ENCODE assay signal across 25 cellular contexts in the genomic region with DNA sequence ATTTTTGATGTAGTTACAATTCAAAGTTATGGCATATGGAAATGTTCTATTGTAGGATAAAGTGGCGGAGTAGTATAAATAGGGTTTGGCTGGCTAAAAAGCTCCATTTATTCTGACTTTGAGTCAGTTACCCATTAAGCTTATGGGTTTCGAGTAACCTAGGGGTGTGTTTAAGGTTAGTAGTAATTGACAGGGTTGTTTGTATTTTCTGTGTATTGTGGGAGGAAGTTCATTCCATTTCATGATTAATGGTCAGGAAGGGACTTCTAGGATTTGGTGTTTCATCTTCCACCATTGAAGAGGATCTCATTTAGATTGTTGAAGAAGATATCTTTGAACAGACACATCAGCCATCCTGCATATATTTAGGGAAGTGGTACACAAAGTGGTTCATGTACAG.
A peak's percentile ranks its signal among the peaks of the same experiment; 100 is the strongest.
DNase-seq lines count a peak whose midpoint lies in the region; ATAC-seq and TF ChIP-seq lines count a peak whose summit lies in the region.
"Had no signal": no experiment of that assay in that cellular context is flagged by ENCODE, and none has a peak within 500 bp of the region (broad histone marks: within the 10 kb centered on the region; RNA-seq: fewer than 3 reads in every experiment).

No MANE protein-coding gene starts in this region.

- ATAC-seq in psoas muscle: no peak
- no peak for ATAC-seq in activated T-cell treated with anti-CD3 and anti-CD28 coated beads, Interleukin-2, amount 50 U/mL, for 72 hours (replicated peaks in 1 of 2)
- ATAC-seq: K562 had no signal

- H3K36me3 Mint-ChIP-seq in Calu3 (ENCODE audit: insufficient read depth, unreplicated experiment) (peaks cover 4% of the 10 kb centered on the region), immature natural killer cell (no peaks in the 10 kb centered on the region)
- no peaks in the 10 kb centered on the region for H3K36me3 Mint-ChIP-seq in activated T-cell treated with anti-CD3 and anti-CD28 coated beads, Interleukin-2, amount 50 U/mL, for 72 hours (ENCODE audit: insufficient read depth in 2 of 2)
- H3K36me3 Mint-ChIP-seq: CD8-positive, alpha-beta memory T cell had no signal

- no peak overlapping the region for H3K27ac ChIP-seq in psoas muscle
- H3K27ac ChIP-seq: Peyer's patch had no signal

- H3K4me1 Mint-ChIP-seq in Calu3 (ENCODE audit: low read depth, unreplicated experiment) (peaks cover 66% of the 10 kb centered on the region), immature natural killer cell (peaks cover 0 to 3% of the 10 kb centered on the region in 2 donors)
- H3K4me1 Mint-ChIP-seq in activated T-cell treated with anti-CD3 and anti-CD28 coated beads, Interleukin-2, amount 50 U/mL, for 72 hours (ENCODE audit: low read depth): no peaks in the 10 kb centered on the region
- H3K4me1 Mint-ChIP-seq: CD8-positive, alpha-beta memory T cell had no signal

- intact Hi-C loops in Calu3 (cut with micrococcal nuclease; ENCODE audit: unreplicated experiment) (loop anchor here (5.0 kb wide), 1 partner anchor 55 kb away; no protein-coding TSS in a partner anchor), psoas muscle (cut with DNase I) (loop anchor here in 1 of 2 donors (10.0 kb wide), 1 partner anchor 173 kb away; no protein-coding TSS in a partner anchor)

- H3K36me3 ChIP-seq in psoas muscle (ENCODE audit: insufficient read depth in 1 of 2, low read depth in 1 of 2): no peaks in the 10 kb centered on the region
- H3K36me3 ChIP-seq: BE2C, Peyer's patch had no signal

- no peaks in the 10 kb centered on the region for H3K27me3 ChIP-seq in psoas muscle (ENCODE audit: insufficient read depth in 3 of 3, low read length in 2 of 3)
- H3K27me3 ChIP-seq: BE2C, Peyer's patch had no signal

- H3K9me3 Mint-ChIP-seq in Calu3 (ENCODE audit: low read depth, unreplicated experiment) (peaks cover 11% of the 10 kb centered on the region), immature natural killer cell (peaks cover 0 to 10% (median 2%) of the 10 kb centered on the region in 6 donors)
- H3K9me3 Mint-ChIP-seq in activated T-cell treated with anti-CD3 and anti-CD28 coated beads, Interleukin-2, amount 50 U/mL, for 72 hours: peaks cover 0 to 2% of the 10 kb centered on the region in 2 donors

- H3K27me3 Mint-ChIP-seq in Calu3 (ENCODE audit: unreplicated experiment) (no peaks in the 10 kb centered on the region), immature natural killer cell (ENCODE audit: low read depth in 3 of 3) (no peaks in the 10 kb centered on the region)
- H3K27me3 Mint-ChIP-seq in activated T-cell treated with anti-CD3 and anti-CD28 coated beads, Interleukin-2, amount 50 U/mL, for 72 hours (ENCODE audit: low read depth): peaks cover 11% of the 10 kb centered on the region

- WGBS in psoas muscle, 3 donors: 94 to 96% (median 95%) methylated on average over 2 of the region's 2 CpGs

- DNase-seq in Calu3 (no peak), HCEC 1CT (peak; percentile 49), RPMI7951 (ENCODE audit: low read depth) (peak; percentile 44), fibroblast of peridontal ligament (ENCODE audit: extremely low read depth) (peak; percentile 23), DMS53 treated with DMSO at 0.1 percent for 48 hours (lab: John Stamatoyannopoulos, UW; ENCODE audit: unreplicated experiment) (no peak), psoas muscle (no peak), immature natural killer cell (no peak)
- no peak for DNase-seq in activated T-cell treated with anti-CD3 and anti-CD28 coated beads, Interleukin-2, amount 50 U/mL, for 72 hours
- DNase-seq: 8988T; ACHN; BE2C; CD8-positive, alpha-beta memory T cell; DMS153; GDM1; NCI-H1048; NCI-H1417; NCI-H1694; NCI-H2029 treated with DMSO at 0.1 percent for 48 hours; NCI-H446 treated with DMSO at 0.1 percent for 48 hours; NCI-H526; Peyer's patch; SK-N-SH; T-helper 1 cell had no signal

- H3K27ac Mint-ChIP-seq in Calu3 (ENCODE audit: unreplicated experiment) (peak overlapping the region; percentile 24), immature natural killer cell (no peak overlapping the region)
- H3K27ac Mint-ChIP-seq in activated T-cell treated with anti-CD3 and anti-CD28 coated beads, Interleukin-2, amount 50 U/mL, for 72 hours: no peak overlapping the region
- H3K27ac Mint-ChIP-seq: CD8-positive, alpha-beta memory T cell had no signal

- no peaks in the 10 kb centered on the region for H3K9me3 ChIP-seq in psoas muscle
- H3K9me3 ChIP-seq: BE2C, Peyer's patch, SK-N-SH had no signal

- TF ChIP-seq CTCF in Calu3 (IDR thresholded peaks at IDR 0.05; ENCODE audit: unreplicated experiment) (no peak), psoas muscle (IDR thresholded peaks at IDR 0.05) (no peak)

- no TSS peak for BruUV-seq in Calu3 (replicated peaks; lab: Mats Ljungman, UMichigan)

- no peak overlapping the region for H3K4me3 ChIP-seq in psoas muscle
- H3K4me3 ChIP-seq: K562, Peyer's patch had no signal

- H3K4me3 Mint-ChIP-seq in Calu3 (ENCODE audit: low read depth, unreplicated experiment) (no peak overlapping the region), immature natural killer cell (no peak overlapping the region)
- H3K4me3 Mint-ChIP-seq in activated T-cell treated with anti-CD3 and anti-CD28 coated beads, Interleukin-2, amount 50 U/mL, for 72 hours: no peak overlapping the region
- H3K4me3 Mint-ChIP-seq: CD14-positive monocyte; CD8-positive, alpha-beta memory T cell had no signal

- CTCF ChIA-PET in Calu3 (lab: Charles Lee): interaction anchor here (0.7 to 1.9 kb wide), 4 partner anchors 11 to 57 kb away, joined by 3 to 6 read pairs (median 4); no protein-coding TSS in a partner anchor

- no peaks in the 10 kb centered on the region for H3K4me1 ChIP-seq in psoas muscle
- H3K4me1 ChIP-seq: BE2C, Peyer's patch had no signal

Comparison
In these comparisons a context has a peak if more than half of its experiments do, and no peak if none do; other contexts are left out.
1. DNase-seq: peak in HCEC 1CT (single experiment), RPMI7951 (single experiment) and fibroblast of peridontal ligament (single experiment); none in Calu3 (single experiment), DMS53 treated with DMSO at 0.1 percent for 48 hours (single experiment), psoas muscle (0 of 2), activated T-cell treated with anti-CD3 and anti-CD28 coated beads, Interleukin-2, amount 50 U/mL, for 72 hours (0 of 2) and immature natural killer cell (0 of 3).